8 cellular contexts compared by ENCODE assay signal in genomic region chr20:51650685-51651134, GRCh38.
A peak's percentile ranks its signal among the peaks of the same experiment; 100 is the strongest.
DNase-seq lines count a peak whose midpoint lies in the region; ATAC-seq, FAIRE-seq and TF ChIP-seq lines count a peak whose summit lies in the region.

No MANE protein-coding gene starts in this region.

- peak overlapping the region; percentile 13 for H3K4ac ChIP-seq in H1 (replicated peaks; ENCODE audit: insufficient read length, low read depth, low read length)

- DNase-seq in NAMALWA (ENCODE audit: low spot score) = peak; percentile 65
- no peak for DNase-seq in H1 (ENCODE audit: low read depth in 1 of 2, low spot score in 2 of 2)
- DNase-seq in pons (ENCODE audit: low spot score) = peak; percentile 36
- no peak for DNase-seq in putamen (ENCODE audit: low spot score)
- no peak for DNase-seq in GM19240 (ENCODE audit: insufficient read length, low spot score)

- H2BK15ac ChIP-seq in H1 (ENCODE audit: low read length) = no peak overlapping the region

- WGBS in H1 (ENCODE audit: extremely low coverage in 1 of 2, insufficient coverage in 1 of 2, insufficient read length in 1 of 2, insufficient replicate concordance in 2 of 2, low coverage in 1 of 2, low lambda C conversion rate in 2 of 2, missing lambda C conversion rate in 1 of 2), 2 experiments = 76% methylated on average over 5 of the region's 5 CpGs; no CpG with 5 or more reads in 1 of the 2 experiments

- no peak overlapping the region for H4K91ac ChIP-seq in H1 (replicated peaks; ENCODE audit: insufficient read length, low read length)

- no peaks in the 10 kb centered on the region for H3K79me2 ChIP-seq in H1 (ENCODE audit: control insufficient read depth in 1 of 2, insufficient read depth in 2 of 2, low read length in 2 of 2)

- H2BK12ac ChIP-seq in H1 (ENCODE audit: low read depth, low read length) = no peak overlapping the region

- TF ChIP-seq CTCF in H1 (IDR thresholded peaks at IDR 0.05; ENCODE audit: control extremely low read depth in 1 of 3, insufficient read depth in 1 of 3, low read depth in 1 of 3, low read length in 3 of 3) = no peak

- no peak overlapping the region for H2BK120ac ChIP-seq in H1 (replicated peaks; ENCODE audit: low read depth, low read length)

- no peak for TF ChIP-seq EP300 in H1 (IDR thresholded peaks at IDR 0.05; ENCODE audit: borderline replicate concordance in 1 of 2, low read depth in 2 of 2, low read length in 2 of 2)

- H4K20me1 ChIP-seq in H1 (replicated peaks in 1 of 2; ENCODE audit: control insufficient read depth in 1 of 2, insufficient read depth in 2 of 2, low read length in 2 of 2) = no peaks in the 10 kb centered on the region

- no peaks in the 10 kb centered on the region for H3K27me3 ChIP-seq in H1 (replicated peaks in 1 of 4; ENCODE audit: control insufficient read depth in 3 of 4, extremely low read depth in 1 of 4, insufficient read depth in 3 of 4, low read length in 3 of 4)

- no peak for TF ChIP-seq POLR2A in H1 (IDR thresholded peaks at IDR 0.05; ENCODE audit: control extremely low read depth in 1 of 2, low read depth in 2 of 2, low read length in 2 of 2)

- no peaks in the 10 kb centered on the region for H3K79me1 ChIP-seq in H1 (ENCODE audit: low read depth, low read length)

- no peaks in the 10 kb centered on the region for H3K4me1 ChIP-seq in H1 (replicated peaks in 1 of 4; ENCODE audit: control insufficient read depth in 3 of 4, insufficient read depth in 4 of 4, low read length in 3 of 4)

- no peak overlapping the region for H3K27ac ChIP-seq in H1 (ENCODE audit: low read depth, low read length)

- POLR2A ChIA-PET in H1 (lab: Charles Lee; ENCODE audit: partially characterized antibody) = no interaction called here

- peak overlapping the region; percentile 32; the same call in 1 of the 2 replicates for H2BK5ac ChIP-seq in H1 (ENCODE audit: low read depth, low read length)

- H4K5ac ChIP-seq in H1 (ENCODE audit: insufficient read length, low read depth, low read length) = no peak overlapping the region

- H3K23ac ChIP-seq in H1 (ENCODE audit: insufficient read length) = no peak overlapping the region

- peak overlapping the region; percentile 60; the same call in 1 of the 2 replicates for H2AK5ac ChIP-seq in H1 (ENCODE audit: low read depth, low read length)

- H3K14ac ChIP-seq in H1 (ENCODE audit: insufficient read length) = no peak overlapping the region

- CTCF ChIA-PET in H1 (lab: Charles Lee; ENCODE audit: partially characterized antibody) = no interaction called here

- no peak overlapping the region for H4K8ac ChIP-seq in H1 (ENCODE audit: extremely low read depth, insufficient read depth, low read length)

- H3K4me3 ChIP-seq in H1 (ENCODE audit: extremely low read depth in 1 of 4, insufficient read depth in 2 of 4, low read depth in 3 of 4, low read length in 4 of 4) = no peak overlapping the region

- H3K36me3 ChIP-seq in H1 (ENCODE audit: control insufficient read depth in 2 of 4, insufficient read depth in 4 of 4, low read length in 3 of 4) = 0 out of 8 replicates have a peak, but pooled peaks cover 0 to under 1% (median 0%) of the 10 kb centered on the region in 4 experiments

- no peak for TF ChIP-seq RAD21 in H1 (IDR thresholded peaks at IDR 0.05 in 1 of 2, conservative IDR thresholded peaks at IDR 0.05 in 1 of 2; ENCODE audit: low read depth in 2 of 2, low read length in 2 of 2)

- H3K56ac ChIP-seq in H1 (replicated peaks; ENCODE audit: insufficient read length, low read depth, low read length) = no peak overlapping the region

- no peak overlapping the region for H3K9ac ChIP-seq in H1 (replicated peaks in 1 of 4; ENCODE audit: extremely low read depth in 1 of 4, low read depth in 3 of 4, low read length in 3 of 4)

- no peak overlapping the region for H3K4me2 ChIP-seq in H1 (ENCODE audit: insufficient read depth in 1 of 2, low read depth in 2 of 2, low read length in 2 of 2)

- no peak overlapping the region for H2AFZ ChIP-seq in H1 (ENCODE audit: low read length)

- no peaks in the 10 kb centered on the region for H3K23me2 ChIP-seq in H1 (ENCODE audit: low read depth, low read length)

- H3K18ac ChIP-seq in H1 (ENCODE audit: extremely low read depth, low read length) = no peak overlapping the region

- H3K9me3 ChIP-seq in H1 (ENCODE audit: insufficient read depth in 2 of 2, low read depth in 1 of 2, low read length in 1 of 2) = no peaks in the 10 kb centered on the region

- peak; percentile 69 for ATAC-seq in GM18868 (IDR thresholded peaks at IDR 0.05; ENCODE audit: unreplicated experiment)
- ATAC-seq in HG03460 (IDR thresholded peaks at IDR 0.05; ENCODE audit: unreplicated experiment) = no peak
- no peak for ATAC-seq in HG03025 (IDR thresholded peaks at IDR 0.05; ENCODE audit: low FRiP score, unreplicated experiment)

- FAIRE-seq in H1 (lab: Jason Lieb, UNC) = no peak

- no peak overlapping the region for H2BK20ac ChIP-seq in H1 (ENCODE audit: low read length)

TF ChIP-seq in H1, 55 proteins besides CTCF, POLR2A, EP300 and RAD21:
- TF ChIP-seq TBP (IDR thresholded peaks at IDR 0.05; ENCODE audit: low read depth, low read length) = no peak
- TF ChIP-seq SP1 (IDR thresholded peaks at IDR 0.05; ENCODE audit: low read depth, low read length) = no peak
- no peak for TF ChIP-seq EZH2 (IDR thresholded peaks at IDR 0.05; ENCODE audit: low read depth, low read length, severe bottlenecking)
- TF ChIP-seq YY1 (IDR thresholded peaks at IDR 0.05; ENCODE audit: low read depth, low read length) = no peak
- no peak for TF ChIP-seq SP4 (IDR thresholded peaks at IDR 0.05; ENCODE audit: low read length)
- no peak for TF ChIP-seq SP2 (IDR thresholded peaks at IDR 0.05; ENCODE audit: low read length)
- no peak for TF ChIP-seq KDM5A (IDR thresholded peaks at IDR 0.05; ENCODE audit: low read length)
- TF ChIP-seq TAF1 (IDR thresholded peaks at IDR 0.05; ENCODE audit: low read depth, low read length) = no peak
- no peak for TF ChIP-seq TEAD4 (IDR thresholded peaks at IDR 0.05; ENCODE audit: low read depth, low read length)
- no peak for TF ChIP-seq USF2 (IDR thresholded peaks at IDR 0.05; ENCODE audit: low read length)
- TF ChIP-seq TAF7 (optimal IDR thresholded peaks at IDR 0.05; ENCODE audit: borderline replicate concordance, low read depth, low read length) = no peak
- TF ChIP-seq JUN (IDR thresholded peaks at IDR 0.05; ENCODE audit: low read depth, low read length) = no peak
- TF ChIP-seq ATF3 (IDR thresholded peaks at IDR 0.05; ENCODE audit: insufficient read depth, low read depth, low read length) = no peak
- TF ChIP-seq SIN3A (conservative IDR thresholded peaks at IDR 0.05 in 1 of 2, IDR thresholded peaks at IDR 0.05 in 1 of 2; ENCODE audit: low read depth in 1 of 2, low read length in 2 of 2) = no peak
- no peak for TF ChIP-seq POLR2AphosphoS5 (IDR thresholded peaks at IDR 0.05; ENCODE audit: low read depth, low read length)
- TF ChIP-seq RBBP5 (IDR thresholded peaks at IDR 0.05; ENCODE audit: borderline replicate concordance, low read depth, low read length) = no peak

Comparison
In these comparisons a context has a peak if more than half of its experiments do, and no peak if none do; other contexts are left out.
1. DNase-seq: peak in NAMALWA (single experiment) and pons (single experiment); none in H1 (0 of 2), putamen (single experiment) and GM19240 (single experiment).